ENCODE assay signal across 8 cellular contexts in the genomic region with DNA sequence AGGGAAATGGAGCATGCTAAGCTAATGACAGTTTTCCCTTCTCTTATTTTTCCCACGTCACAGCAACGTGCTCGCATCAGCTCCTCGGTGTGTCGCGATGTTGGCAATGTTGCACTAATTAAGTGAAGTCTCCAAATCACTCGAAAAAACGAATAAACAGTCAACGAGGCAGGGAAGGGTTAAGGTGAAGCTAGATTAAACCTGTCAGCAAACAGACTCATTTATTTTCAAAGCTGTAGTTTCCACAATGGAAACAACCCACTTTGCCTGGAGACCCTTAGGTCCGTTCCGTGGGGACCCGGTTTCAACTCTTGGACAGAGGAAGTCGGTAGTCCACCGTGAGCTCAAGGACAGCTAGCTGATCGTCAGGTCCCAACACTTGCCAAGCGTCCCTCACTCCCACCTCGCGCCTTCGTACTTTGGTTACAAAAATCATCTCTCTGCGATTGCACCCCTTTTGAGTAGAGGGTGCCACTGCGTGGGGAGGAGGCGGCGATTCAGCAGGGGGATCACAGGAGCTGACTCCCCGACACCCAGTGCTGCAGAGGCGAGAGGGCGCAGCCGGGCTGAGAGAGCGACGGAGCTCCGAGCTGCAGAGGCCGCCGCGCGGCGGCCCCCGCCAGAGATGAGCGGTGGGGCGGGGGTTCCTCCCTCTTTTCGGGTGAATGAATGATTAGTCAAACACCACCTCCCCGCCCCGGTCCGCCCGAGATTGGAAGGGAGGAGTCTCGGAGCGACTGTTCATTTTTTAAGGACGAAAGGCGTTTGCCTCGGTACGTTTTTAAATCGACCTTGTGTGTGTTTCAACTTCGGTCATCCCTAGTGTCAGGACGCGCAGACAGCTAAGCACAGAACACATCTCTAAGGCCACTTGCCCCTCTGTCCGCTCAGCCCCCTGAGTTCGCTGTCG. TPM values are rescaled to one million over a fixed set of nuclear protein-coding genes. Genes with fewer than 3 reads are reported as not detected.
DNase-seq lines count a peak whose midpoint lies in the region; ATAC-seq and TF ChIP-seq lines count a peak whose summit lies in the region.

No MANE protein-coding gene starts in this region.

- H3K9me3 Mint-ChIP-seq in effector memory CD8-positive, alpha-beta T cell, result no peaks in the 10 kb centered on the region
- H3K9me3 Mint-ChIP-seq in stimulated activated memory B cell treated with anti-CD40 and anti-IgM and Interleukin-4, amounts not matched to agents 10 μg/mL and 1 μg/mL and 100 μg/mL, for 72 hours, result no peaks in the 10 kb centered on the region

- CTCF ChIA-PET in AG04450 (lab: Charles Lee), result interaction anchor here (0.6 to 4.7 kb wide), 17 partner anchors 8 to 660 kb away, joined by 3 to 42 read pairs (median 5); no protein-coding TSS in a partner anchor

- H3K4me1 ChIP-seq in lower lobe of right lung, result peaks cover 14% of the 10 kb centered on the region

- POLR2A ChIA-PET in AG04450 (lab: Yijun Ruan, JAX), result interaction anchor here (0.5 to 1.0 kb wide), 4 partner anchors 17 to 643 kb away, joined by 3 to 5 read pairs (median 4); no protein-coding TSS in a partner anchor

- peak overlapping the region; percentile 74 to 75 for H3K4me3 Mint-ChIP-seq in effector memory CD8-positive, alpha-beta T cell
- peak overlapping the region; percentile 78 for H3K4me3 Mint-ChIP-seq in stimulated activated memory B cell treated with anti-CD40 and anti-IgM and Interleukin-4, amounts not matched to agents 10 μg/mL and 1 μg/mL and 100 μg/mL, for 72 hours

- H3K27me3 ChIP-seq in AG04450 (ENCODE audit: control insufficient read depth, insufficient read depth, low read length), result no peaks in the 10 kb centered on the region
- peaks cover 19% of the 10 kb centered on the region for H3K27me3 ChIP-seq in lower lobe of right lung (ENCODE audit: low read depth)

- H3K4me1 Mint-ChIP-seq in effector memory CD8-positive, alpha-beta T cell (ENCODE audit: low read depth in 2 of 2), result peaks cover 5 to 7% of the 10 kb centered on the region in 2 donors
- H3K4me1 Mint-ChIP-seq in stimulated activated memory B cell treated with anti-CD40 and anti-IgM and Interleukin-4, amounts not matched to agents 10 μg/mL and 1 μg/mL and 100 μg/mL, for 72 hours, result peaks cover 11% of the 10 kb centered on the region

- no peak overlapping the region for H3K27ac Mint-ChIP-seq in effector memory CD8-positive, alpha-beta T cell
- H3K27ac Mint-ChIP-seq in stimulated activated memory B cell treated with anti-CD40 and anti-IgM and Interleukin-4, amounts not matched to agents 10 μg/mL and 1 μg/mL and 100 μg/mL, for 72 hours, result no peak overlapping the region

- peak overlapping the region; percentile 74 for H3K9ac ChIP-seq in SK-N-MC (ENCODE audit: insufficient read length)

- H3K27ac ChIP-seq in AG04450 (ENCODE audit: low read depth, low read length) (no peak overlapping the region), SK-N-MC (no peak overlapping the region), lower lobe of right lung (peak overlapping the region; percentile 68)

- ATAC-seq in GM19351 (IDR thresholded peaks at IDR 0.05; ENCODE audit: unreplicated experiment) (peak; percentile 26), lower lobe of right lung (peak; percentile 67 to 74), GM21515 (IDR thresholded peaks at IDR 0.05; ENCODE audit: unreplicated experiment) (no peak), HG03378 (IDR thresholded peaks at IDR 0.05; ENCODE audit: unreplicated experiment) (no peak)
- no peak for ATAC-seq in effector memory CD8-positive, alpha-beta T cell (replicated peaks)
- ATAC-seq in stimulated activated memory B cell treated with anti-CD40 and anti-IgM and Interleukin-4, amounts not matched to agents 10 μg/mL and 1 μg/mL and 100 μg/mL, for 72 hours, result peak; percentile 48

- no peaks in the 10 kb centered on the region for H3K36me3 Mint-ChIP-seq in effector memory CD8-positive, alpha-beta T cell (ENCODE audit: insufficient read depth)
- no peaks in the 10 kb centered on the region for H3K36me3 Mint-ChIP-seq in stimulated activated memory B cell treated with anti-CD40 and anti-IgM and Interleukin-4, amounts not matched to agents 10 μg/mL and 1 μg/mL and 100 μg/mL, for 72 hours

- H3K4me3 ChIP-seq in AG04450 (ENCODE audit: low read depth, low read length), result peak overlapping the region; percentile 67
- peak overlapping the region; percentile 75 for H3K4me3 ChIP-seq in SK-N-MC
- H3K4me3 ChIP-seq in lower lobe of right lung, result peak overlapping the region; percentile 62

- H3K36me3 ChIP-seq in SK-N-MC (ENCODE audit: insufficient read depth, low read length) (no peaks in the 10 kb centered on the region), lower lobe of right lung (no peaks in the 10 kb centered on the region)

- peaks cover 71 to 87% of the 10 kb centered on the region in 2 donors for H3K27me3 Mint-ChIP-seq in effector memory CD8-positive, alpha-beta T cell
- peaks cover 88% of the 10 kb centered on the region for H3K27me3 Mint-ChIP-seq in stimulated activated memory B cell treated with anti-CD40 and anti-IgM and Interleukin-4, amounts not matched to agents 10 μg/mL and 1 μg/mL and 100 μg/mL, for 72 hours

- H3K9me3 ChIP-seq in AG04450 (ENCODE audit: control insufficient read depth, insufficient read depth, low read length) (no peaks in the 10 kb centered on the region; the same call in 1 of the 2 replicates), SK-N-MC (ENCODE audit: low read depth, low read length) (no peaks in the 10 kb centered on the region), lower lobe of right lung (no peaks in the 10 kb centered on the region)

- intact Hi-C loops in lower lobe of right lung (cut with DNase I), result no loop called here

- no peak for DNase-seq in AG04450 (ENCODE audit: low read depth, low spot score)
- DNase-seq in SK-N-MC (ENCODE audit: low read depth, low spot score), result no peak
- no peak for DNase-seq in effector memory CD8-positive, alpha-beta T cell
- peak; percentile 43 for DNase-seq in lower lobe of right lung

- TF ChIP-seq CTCF in AG04450 (IDR thresholded peaks at IDR 0.05; ENCODE audit: low read depth, low read length), result no peak
- TF ChIP-seq CTCF in lower lobe of right lung (IDR thresholded peaks at IDR 0.05), result no peak

RNA-seq across cellular contexts. Expression of a gene that starts 1.3 kb away (rescaled TPM):
- polyA plus RNA-seq in AG04450 (2011; rRNA removed), result 0.97 and 1.1 TPM in 2 replicates
- 1.3 and 1.8 TPM in 2 replicates for polyA minus RNA-seq in AG04450 (2011; rRNA and poly(A)+ RNA removed)
- total RNA-seq in lower lobe of right lung, result 7.4 TPM

Comparison
In these comparisons a context has a peak if more than half of its experiments do, and no peak if none do; other contexts are left out.
1. ATAC-seq: peak in GM19351 (single experiment), lower lobe of right lung (2 of 2) and stimulated activated memory B cell treated with anti-CD40 and anti-IgM and Interleukin-4, amounts not matched to agents 10 μg/mL and 1 μg/mL and 100 μg/mL, for 72 hours (single experiment); none in effector memory CD8-positive, alpha-beta T cell (single experiment), GM21515 (single experiment) and HG03378 (single experiment).
2. Peak in every context shown above with its lines, with median percentiles within 50 percentile points of each other: H3K4me3 ChIP-seq.